ENCODE assay signal across 1 cellular context in genomic region chr2:239275037-239275685, GRCh38.
TF ChIP-seq lines count a peak whose summit lies in the region.

No MANE protein-coding gene starts in this region.

TF ChIP-seq in GM12878, 131 proteins besides CTCF, POLR2A, EP300 and RAD21 (continued from another document):
- TF ChIP-seq CUX1 (IDR thresholded peaks at IDR 0.05; ENCODE audit: insufficient replicate concordance, low read depth, low read length): no peak
- TF ChIP-seq TCF12 (IDR thresholded peaks at IDR 0.05; ENCODE audit: low read depth, low read length): peak; percentile 53; the same call in 1 of the 2 replicates
- no peak for TF ChIP-seq SIN3A (IDR thresholded peaks at IDR 0.05; ENCODE audit: low read depth, low read length)
- TF ChIP-seq GATAD2B (conservative IDR thresholded peaks at IDR 0.05; ENCODE audit: low read depth): no peak; the same call in 1 of the 2 replicates
- no peak for TF ChIP-seq POLR2AphosphoS2 (IDR thresholded peaks at IDR 0.05; ENCODE audit: low read depth, low read length)
- no peak for TF ChIP-seq STAT1 (conservative IDR thresholded peaks at IDR 0.05)
- TF ChIP-seq CREM (IDR thresholded peaks at IDR 0.05; ENCODE audit: low read depth): peak; percentile 53; the same call in 1 of the 2 replicates
- TF ChIP-seq ZNF384 (IDR thresholded peaks at IDR 0.05; ENCODE audit: borderline replicate concordance, low read depth, low read length): no peak
- TF ChIP-seq EED (IDR thresholded peaks at IDR 0.05; ENCODE audit: low read depth): peak; percentile 61
- TF ChIP-seq BCLAF1 (IDR thresholded peaks at IDR 0.05): no peak
- TF ChIP-seq JUNB (IDR thresholded peaks at IDR 0.05): peak; percentile 87
- no peak for TF ChIP-seq FOXK2 (IDR thresholded peaks at IDR 0.05)
- TF ChIP-seq NRF1 (conservative IDR thresholded peaks at IDR 0.05; ENCODE audit: low read depth, low read length): no peak
- TF ChIP-seq ZBTB40 (IDR thresholded peaks at IDR 0.05; ENCODE audit: borderline replicate concordance): peak; percentile 45; the same call in 1 of the 2 replicates
- TF ChIP-seq BRCA1 (IDR thresholded peaks at IDR 0.05; ENCODE audit: low read depth, low read length): no peak
- no peak for TF ChIP-seq SMAD5 (IDR thresholded peaks at IDR 0.05; ENCODE audit: low read depth)
- TF ChIP-seq EZH2 (IDR thresholded peaks at IDR 0.05; ENCODE audit: borderline replicate concordance, control insufficient read depth, low read depth, low read length): no peak
- no peak for TF ChIP-seq SREBF2 (IDR thresholded peaks at IDR 0.05; ENCODE audit: low read length)
- TF ChIP-seq MEF2B (IDR thresholded peaks at IDR 0.05; ENCODE audit: partially characterized antibody, poor library complexity, severe bottlenecking): peak; percentile 50
- TF ChIP-seq BHLHE40 (IDR thresholded peaks at IDR 0.05; ENCODE audit: borderline replicate concordance in 1 of 2, low read depth in 2 of 2, low read length in 1 of 2): peak; percentile 44 to 75; a peak in 2 of 4 replicates
- TF ChIP-seq IKZF2 (IDR thresholded peaks at IDR 0.05): peak; percentile 50 to 59; a peak in 2 of 4 replicates
- no peak for TF ChIP-seq CBX3 (IDR thresholded peaks at IDR 0.05; ENCODE audit: borderline replicate concordance, low read depth)
- TF ChIP-seq EGR1 (IDR thresholded peaks at IDR 0.05; ENCODE audit: borderline replicate concordance in 1 of 2, low read depth in 2 of 2, low read length in 2 of 2): no peak
- TF ChIP-seq SRF (IDR thresholded peaks at IDR 0.05; ENCODE audit: low read depth in 2 of 2, low read length in 2 of 2): no peak
- no peak for TF ChIP-seq ATF2 (IDR thresholded peaks at IDR 0.05; ENCODE audit: low read length)
- no peak for TF ChIP-seq KDM1A (IDR thresholded peaks at IDR 0.05; ENCODE audit: borderline replicate concordance)
- TF ChIP-seq ATF7 (IDR thresholded peaks at IDR 0.05; ENCODE audit: low read depth): 0 out of 2 replicates have a peak, but pooled peaks have one; percentile 21
- TF ChIP-seq RAD51 (IDR thresholded peaks at IDR 0.05): no peak
- no peak for TF ChIP-seq KLF5 (IDR thresholded peaks at IDR 0.05; ENCODE audit: partially characterized antibody)
- no peak for TF ChIP-seq RB1 (IDR thresholded peaks at IDR 0.05; ENCODE audit: borderline replicate concordance)
- TF ChIP-seq SUPT20H (IDR thresholded peaks at IDR 0.05; ENCODE audit: borderline replicate concordance, control insufficient read depth, low read depth, low read length): no peak
- TF ChIP-seq RCOR1 (conservative IDR thresholded peaks at IDR 0.05; ENCODE audit: low read depth, low read length): no peak
- no peak for TF ChIP-seq ATF3 (IDR thresholded peaks at IDR 0.05; ENCODE audit: borderline replicate concordance, extremely low read depth, low read depth, low read length)
- no peak for TF ChIP-seq BCL3 (IDR thresholded peaks at IDR 0.05; ENCODE audit: borderline replicate concordance, insufficient read depth, low read depth, low read length, poor library complexity, severe bottlenecking)
- peak; percentile 58; the same call in 1 of the 2 replicates for TF ChIP-seq CBFB (IDR thresholded peaks at IDR 0.05; ENCODE audit: low read depth)
- no peak for TF ChIP-seq POU2F2 (IDR thresholded peaks at IDR 0.05; ENCODE audit: borderline replicate concordance, low read depth, low read length)
- peak; percentile 80 for TF ChIP-seq TCF7 (IDR thresholded peaks at IDR 0.05; ENCODE audit: borderline replicate concordance)
- no peak for TF ChIP-seq POLR2AphosphoS5 (IDR thresholded peaks at IDR 0.05; ENCODE audit: low read length)
- TF ChIP-seq ZBTB11 (CRISPR knock-in tag; IDR thresholded peaks at IDR 0.05): no peak
- TF ChIP-seq USF1 (IDR thresholded peaks at IDR 0.05; ENCODE audit: borderline replicate concordance, extremely low read length, insufficient read depth, low read depth, low read length): no peak
